ENCODE assay signal across 11 cellular contexts in the genomic region with DNA sequence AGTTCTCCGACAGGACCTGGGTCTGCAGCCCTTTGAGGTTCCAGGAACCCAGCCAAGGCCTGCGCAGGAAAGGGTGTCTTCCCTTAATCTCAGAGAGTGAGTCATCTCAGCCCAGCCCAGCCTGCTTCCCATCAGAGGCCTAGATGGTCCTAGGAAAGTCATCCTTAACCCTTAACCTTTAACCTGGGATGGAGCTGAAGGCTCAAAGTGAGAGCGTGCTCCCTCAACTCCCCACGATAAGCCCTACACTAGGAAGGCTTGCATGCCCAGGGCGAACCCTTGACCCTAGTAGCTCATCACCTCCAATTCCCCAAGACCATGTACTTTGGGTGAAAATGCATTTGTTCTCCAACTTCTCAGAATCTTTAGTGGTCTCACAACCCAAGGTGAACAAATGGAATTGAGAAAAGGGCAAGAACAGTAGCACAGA. TPM values are rescaled to one million over a fixed set of nuclear protein-coding genes. Genes with fewer than 3 reads are reported as not detected.
DNase-seq lines count a peak whose midpoint lies in the region; ATAC-seq and TF ChIP-seq lines count a peak whose summit lies in the region.
"Had no signal": no experiment of that assay in that cellular context is flagged by ENCODE, and none has a peak within 500 bp of the region (broad histone marks: within the 10 kb centered on the region; RNA-seq: fewer than 3 reads in every experiment).

No MANE protein-coding gene starts in this region.

- no peaks in the 10 kb centered on the region for H3K9me3 ChIP-seq in CD8-positive, alpha-beta T cell (ENCODE audit: low read length)
- H3K9me3 ChIP-seq in KOPT-K1 (ENCODE audit: insufficient read depth, low read length, poor library complexity, severe bottlenecking) (no peaks in the 10 kb centered on the region), adipocyte (ENCODE audit: control insufficient read depth, low read length) (no peaks in the 10 kb centered on the region)

- H3K27ac Mint-ChIP-seq in CD8-positive, alpha-beta T cell: peak overlapping the region; percentile 39
- H3K27ac Mint-ChIP-seq in immature natural killer cell (peak overlapping the region in 4 of 6 donors; percentile 9 to 63 (median 35)), progenitor cell of endocrine pancreas (no peak overlapping the region)

- no peak overlapping the region for H3K4me3 Mint-ChIP-seq in CD8-positive, alpha-beta T cell
- H3K4me3 Mint-ChIP-seq in immature natural killer cell (no peak overlapping the region), progenitor cell of endocrine pancreas (ENCODE audit: low read depth) (no peak overlapping the region)
- H3K4me3 Mint-ChIP-seq: WTC11 had no signal

- CTCF ChIA-PET in CD8-positive, alpha-beta T cell (lab: Charles Lee): interaction anchor here (1.0 to 5.5 kb wide), 13 partner anchors 10 to 150 kb away, joined by 3 to 95 read pairs (median 5); a partner anchor contains a TSS

- no peak overlapping the region for H3K27ac ChIP-seq in CD8-positive, alpha-beta T cell (ENCODE audit: low read depth, low read length)
- H3K27ac ChIP-seq in KOPT-K1 (ENCODE audit: low read depth, low read length, poor library complexity, severe bottlenecking): peak overlapping the region; percentile 29

- H3K27me3 Mint-ChIP-seq in CD8-positive, alpha-beta T cell (ENCODE audit: low read depth): no peaks in the 10 kb centered on the region
- H3K27me3 Mint-ChIP-seq in immature natural killer cell (ENCODE audit: low read depth in 3 of 3) (peaks cover 0 to 14% (median 11%) of the 10 kb centered on the region in 3 donors), progenitor cell of endocrine pancreas (no peaks in the 10 kb centered on the region)

- peaks cover 19% of the 10 kb centered on the region for H3K4me1 ChIP-seq in CD8-positive, alpha-beta T cell (ENCODE audit: insufficient read depth, low read length)
- peaks cover 31% of the 10 kb centered on the region for H3K4me1 ChIP-seq in adipocyte (ENCODE audit: control insufficient read depth, insufficient read depth, low read length)

- peaks cover 20% of the 10 kb centered on the region for H3K36me3 ChIP-seq in CD8-positive, alpha-beta T cell (ENCODE audit: insufficient read depth, low read length)
- H3K36me3 ChIP-seq in KOPT-K1 (ENCODE audit: insufficient read depth, low read length) (peaks cover 41% of the 10 kb centered on the region), adipocyte (ENCODE audit: control insufficient read depth, insufficient read depth, low read length, severe bottlenecking) (peaks cover 27% of the 10 kb centered on the region)

- no peaks in the 10 kb centered on the region for H3K9me3 Mint-ChIP-seq in CD8-positive, alpha-beta T cell
- H3K9me3 Mint-ChIP-seq in immature natural killer cell (no peaks in the 10 kb centered on the region), progenitor cell of endocrine pancreas (ENCODE audit: low read depth) (no peaks in the 10 kb centered on the region)
- H3K9me3 Mint-ChIP-seq: natural killer cell, WTC11 had no signal

- peaks cover 35% of the 10 kb centered on the region for H3K4me1 Mint-ChIP-seq in CD8-positive, alpha-beta T cell (ENCODE audit: low read depth)
- H3K4me1 Mint-ChIP-seq in immature natural killer cell (peaks cover 24 to 36% of the 10 kb centered on the region in 2 donors), progenitor cell of endocrine pancreas (ENCODE audit: low read depth) (peaks cover 9% of the 10 kb centered on the region)

- DNase-seq in CD8-positive, alpha-beta T cell: no peak
- DNase-seq in adipocyte (ENCODE audit: low read depth) (peak; percentile 48), immature natural killer cell (no peak), progenitor cell of endocrine pancreas (ENCODE audit: low spot score, unreplicated experiment) (no peak), SHP77 (lab: John Stamatoyannopoulos, UW) (no peak)
- DNase-seq: natural killer cell; stimulated activated naive CD8-positive, alpha-beta T cell treated with anti-CD3 and anti-CD28 coated beads, Interleukin-15, Interleukin-2, amounts not matched to agents 100 U/mL and 50 U/mL, for 24 hours had no signal

- ATAC-seq in CD8-positive, alpha-beta T cell: no peak
- no peak for ATAC-seq in HG03354 (IDR thresholded peaks at IDR 0.05; ENCODE audit: poor library complexity, severe bottlenecking, unreplicated experiment)
- no peak for ATAC-seq in GM21390 (IDR thresholded peaks at IDR 0.05; ENCODE audit: unreplicated experiment)
- ATAC-seq: natural killer cell; stimulated activated naive CD8-positive, alpha-beta T cell treated with anti-CD3 and anti-CD28 coated beads, Interleukin-15, Interleukin-2, amounts not matched to agents 100 U/mL and 50 U/mL, for 24 hours had no signal

- POLR2A ChIA-PET in CD8-positive, alpha-beta T cell (lab: Charles Lee): interaction anchor here (1.0 to 17.2 kb wide), 5 partner anchors 10 to 141 kb away, joined by 3 to 251 read pairs (median 8); a partner anchor contains a TSS

- intact Hi-C loops in CD8-positive, alpha-beta T cell (cut with DNase I, micrococcal nuclease): no loop called here

- TF ChIP-seq CTCF in CD8-positive, alpha-beta T cell (IDR thresholded peaks at IDR 0.05): no peak
- no peak for TF ChIP-seq CTCF in progenitor cell of endocrine pancreas (IDR thresholded peaks at IDR 0.05; ENCODE audit: unreplicated experiment)

- H3K36me3 Mint-ChIP-seq in CD8-positive, alpha-beta T cell: peaks cover 32% of the 10 kb centered on the region
- H3K36me3 Mint-ChIP-seq in immature natural killer cell (peaks cover 3 to 13% (median 7%) of the 10 kb centered on the region in 3 donors), progenitor cell of endocrine pancreas (ENCODE audit: insufficient read depth) (peaks cover 10% of the 10 kb centered on the region)
- H3K36me3 Mint-ChIP-seq: natural killer cell had no signal

- no peak overlapping the region for H3K9ac ChIP-seq in adipocyte (ENCODE audit: low read length)

- H3K27me3 ChIP-seq in CD8-positive, alpha-beta T cell (ENCODE audit: insufficient read depth, low read length): no peaks in the 10 kb centered on the region
- H3K27me3 ChIP-seq in adipocyte (replicated peaks; ENCODE audit: control insufficient read depth, insufficient read depth, low read length): no peaks in the 10 kb centered on the region

- no peak overlapping the region for H3K4me3 ChIP-seq in CD8-positive, alpha-beta T cell (ENCODE audit: low read depth, low read length)
- no peak overlapping the region for H3K4me3 ChIP-seq in adipocyte (ENCODE audit: low read length)

RNA-seq across cellular contexts. Expression of a gene that starts 4.8 kb away (rescaled TPM):
- total RNA-seq in CD8-positive, alpha-beta T cell: 10 to 100 TPM; 85.5 to 85.7 TPM
- polyA plus RNA-seq in immature natural killer cell: 10 to 100 TPM in 1 of 3 donors, 1 to 10 TPM in 2; 5.1 to 11.9 (median 6.8) TPM
- total RNA-seq in progenitor cell of endocrine pancreas: 117 and 135 TPM in 2 replicates

RNA-seq across cellular contexts. Expression of a gene that starts 15.0 kb away (rescaled TPM):
- 100 to 1,000 TPM; 151 to 155 TPM for total RNA-seq in CD8-positive, alpha-beta T cell
- polyA plus RNA-seq in immature natural killer cell: 10 to 100 TPM in 2 of 3 donors, 1 to 10 TPM in 1; 7.2 to 68.8 (median 21.6) TPM
- 94.2 and 100 TPM in 2 replicates for total RNA-seq in progenitor cell of endocrine pancreas

RNA-seq across cellular contexts. Expression of a gene that starts 17.7 kb away (rescaled TPM):
- total RNA-seq in CD8-positive, alpha-beta T cell: 10 to 100 TPM; 43.2 to 43.8 TPM
- polyA plus RNA-seq in immature natural killer cell: 10 to 100 TPM; 20.2 to 32.8 (median 26.5) TPM
- 48.5 and 50.3 TPM in 2 replicates for total RNA-seq in progenitor cell of endocrine pancreas

RNA-seq across cellular contexts. Expression of a gene that starts 34.0 kb away (rescaled TPM):
- total RNA-seq in CD8-positive, alpha-beta T cell: not detected
- under 1 TPM in 1 of 3 donors, not detected in 2; 0.27 TPM for polyA plus RNA-seq in immature natural killer cell
- total RNA-seq in progenitor cell of endocrine pancreas: 0.49 and 0.89 TPM in 2 replicates
- total RNA-seq: natural killer cell had no signal
